In genomic region chr11:119875841-119876600, GRCh38 we compare ENCODE assay signal across 26 cellular contexts.
"Had no signal": no experiment of that assay in that cellular context is flagged by ENCODE, and none has a peak within 500 bp of the region (broad histone marks: within the 10 kb centered on the region; RNA-seq: fewer than 3 reads in every experiment).

No MANE protein-coding gene starts in this region.

- H3K27ac ChIP-seq: KMS-11, SK-N-MC had no signal

- H3K4me3 ChIP-seq: SK-N-MC had no signal

- H3K9ac ChIP-seq: KMS-11 had no signal

- H3K4me2 ChIP-seq: KMS-11 had no signal

- DNase-seq: activated B cell treated with CpG ODN at 0.5 μM for 24 hours; activated CD4-positive, alpha-beta T cell treated with anti-CD3 and anti-CD28 coated beads for 1 hour; activated CD4-positive, alpha-beta T cell treated with anti-CD3 and anti-CD28 coated beads, Interleukin-2, amount 10 ng/mL, durations not matched to agents 24 days and 14 days; activated CD4-positive, alpha-beta T cell treated with anti-CD3 and anti-CD28 coated beads, Interleukin-2, amount 50 U/mL, for 48 hours; activated CD8-positive, alpha-beta memory T cell treated with anti-CD3 and anti-CD28 coated beads, Interleukin-2, amount 10 ng/mL, durations not matched to agents 7 days and 5 days; activated effector memory CD4-positive, alpha-beta T cell treated with Interleukin-2 at 50 U/mL for 16 hours; activated naive CD4-positive, alpha-beta T cell; activated T-cell treated with anti-CD3 and anti-CD28 coated beads, Interleukin-2, amount 50 U/mL, for 24 hours; aorta; MV-4-11; NCI-H1092 treated with DMSO at 0.1 percent for 48 hours; NCI-H1436 treated with DMSO at 0.1 percent for 48 hours; NCI-H187; NCI-H2081; NCI-H510A treated with DMSO at 0.1 percent for 48 hours; NCI-H69; NK-92 treated with Interleukin-12 subunit alpha and Interleukin-12 subunit beta, amount 100 ng/mL, for 24 hours; OCI-M1; RPMI8226; T-cell; T-helper 2 cell; T1000 had no signal

- ATAC-seq: activated CD8-positive, alpha-beta memory T cell treated with anti-CD3 and anti-CD28 coated beads, Interleukin-2, amount 10 ng/mL, durations not matched to agents 7 days and 5 days; Panc1; Right ventricle myocardium inferior; T-cell had no signal
